27 cellular contexts compared by ENCODE assay signal in the genomic region with DNA sequence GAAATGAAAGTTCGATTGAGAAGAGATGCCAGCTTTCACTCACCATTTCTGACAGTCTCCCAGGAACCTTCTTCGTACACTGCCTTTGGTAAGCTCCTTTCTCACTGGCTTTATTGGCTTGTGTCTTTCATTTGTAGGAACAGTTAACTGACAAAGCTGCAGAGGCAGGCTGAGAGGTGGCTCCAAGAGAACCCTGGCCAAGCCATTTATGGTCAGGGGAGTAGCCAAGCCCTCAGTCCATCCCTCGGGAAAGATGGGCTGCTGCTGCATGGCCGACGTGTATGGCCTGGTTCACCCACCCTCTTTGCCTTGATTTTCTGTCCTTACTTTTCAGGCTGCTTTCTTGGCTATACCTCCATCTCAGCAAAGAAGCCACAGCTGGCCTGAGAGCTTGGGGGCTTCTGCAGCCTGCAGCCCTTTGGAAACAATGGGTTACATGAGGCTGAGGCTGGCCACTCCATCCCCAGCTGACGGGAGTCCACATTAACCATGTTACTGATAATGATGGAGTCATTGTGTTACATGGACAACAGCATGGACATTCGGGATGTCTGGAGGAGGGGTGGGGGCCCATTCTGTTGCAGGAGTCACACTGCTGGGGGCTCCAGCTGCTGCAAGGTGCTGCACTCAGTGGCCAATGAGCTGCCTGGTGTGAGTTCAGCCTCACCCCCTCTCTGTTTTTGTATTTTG. TPM values are rescaled to one million over a fixed set of nuclear protein-coding genes. Genes with fewer than 3 reads are reported as not detected.
"Had no signal": no experiment of that assay in that cellular context is flagged by ENCODE, and none has a peak within 500 bp of the region (broad histone marks: within the 10 kb centered on the region; RNA-seq: fewer than 3 reads in every experiment).

A gene with protein sequence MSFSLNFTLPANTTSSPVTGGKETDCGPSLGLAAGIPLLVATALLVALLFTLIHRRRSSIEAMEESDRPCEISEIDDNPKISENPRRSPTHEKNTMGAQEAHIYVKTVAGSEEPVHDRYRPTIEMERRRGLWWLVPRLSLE (minus strand): TSS at position 152 of the 690 bp plus-strand sequence. CDS start 106 bp downstream, at position 46.

- H3K4me3 Mint-ChIP-seq: activated CD4-positive, alpha-beta T cell treated with anti-CD3 and anti-CD28 coated beads, Interleukin-2, amount 10 ng/mL, durations not matched to agents 24 days and 14 days; activated CD8-positive, alpha-beta T cell treated with anti-CD3 and anti-CD28 coated beads for 36 hours; activated naive CD8-positive, alpha-beta T cell treated with anti-CD3 and anti-CD28 coated beads for 36 hours; activated T-helper 17 cell treated with anti-CD3 and anti-CD28 coated beads, Interleukin-2, amount 50 U/mL, for 72 hours; naive thymus-derived CD4-positive, alpha-beta T cell had no signal

- H3K4me1 Mint-ChIP-seq: activated CD4-positive, alpha-beta T cell treated with anti-CD3 and anti-CD28 coated beads, Interleukin-2, amount 10 ng/mL, durations not matched to agents 24 days and 14 days; activated naive CD8-positive, alpha-beta T cell treated with anti-CD3 and anti-CD28 coated beads for 36 hours; activated T-helper 17 cell treated with anti-CD3 and anti-CD28 coated beads, Interleukin-2, amount 50 U/mL, for 72 hours; naive thymus-derived CD4-positive, alpha-beta T cell had no signal

- H3K4me1 ChIP-seq: esophagus squamous epithelium, right atrium auricular region, transverse colon, vagina had no signal

- H3K27ac Mint-ChIP-seq: activated CD4-positive, alpha-beta T cell treated with anti-CD3 and anti-CD28 coated beads, Interleukin-2, amount 10 ng/mL, durations not matched to agents 24 days and 14 days; activated CD8-positive, alpha-beta T cell treated with anti-CD3 and anti-CD28 coated beads for 36 hours; activated naive CD8-positive, alpha-beta T cell treated with anti-CD3 and anti-CD28 coated beads for 36 hours; activated T-helper 17 cell treated with anti-CD3 and anti-CD28 coated beads, Interleukin-2, amount 50 U/mL, for 72 hours had no signal

- H3K9me3 ChIP-seq: esophagus squamous epithelium, neutrophil, right atrium auricular region, transverse colon, vagina had no signal

- ATAC-seq: activated CD8-positive, alpha-beta T cell treated with anti-CD3 and anti-CD28 coated beads for 36 hours; activated T-helper 17 cell treated with anti-CD3 and anti-CD28 coated beads, Interleukin-2, amount 50 U/mL, for 72 hours; naive thymus-derived CD4-positive, alpha-beta T cell had no signal

- H3K27ac ChIP-seq: brain microvascular endothelial cell, esophagus squamous epithelium, neutrophil, right atrium auricular region, transverse colon, vagina had no signal

- H3K9me3 Mint-ChIP-seq: activated CD4-positive, alpha-beta T cell treated with anti-CD3 and anti-CD28 coated beads, Interleukin-2, amount 10 ng/mL, durations not matched to agents 24 days and 14 days; activated CD8-positive, alpha-beta T cell treated with anti-CD3 and anti-CD28 coated beads for 36 hours; activated naive CD8-positive, alpha-beta T cell treated with anti-CD3 and anti-CD28 coated beads for 36 hours; activated T-helper 17 cell treated with anti-CD3 and anti-CD28 coated beads, Interleukin-2, amount 50 U/mL, for 72 hours; naive thymus-derived CD4-positive, alpha-beta T cell had no signal

- H3K36me3 ChIP-seq: brain microvascular endothelial cell, esophagus squamous epithelium, neutrophil, right atrium auricular region, transverse colon, vagina had no signal

- H3K4me3 ChIP-seq: esophagus squamous epithelium, right atrium auricular region, transverse colon, vagina had no signal

- H3K27me3 ChIP-seq: brain microvascular endothelial cell, right atrium auricular region, vagina had no signal

- H3K36me3 Mint-ChIP-seq: activated naive CD8-positive, alpha-beta T cell treated with anti-CD3 and anti-CD28 coated beads for 36 hours; naive thymus-derived CD4-positive, alpha-beta T cell had no signal

- DNase-seq: activated CD4-positive, alpha-beta T cell treated with anti-CD3 and anti-CD28 coated beads, Interleukin-2, amount 10 ng/mL, durations not matched to agents 24 days and 14 days; activated CD4-positive, CD25-positive, alpha-beta regulatory T cell; activated CD8-positive, alpha-beta T cell treated with anti-CD3 and anti-CD28 coated beads for 36 hours; activated naive CD4-positive, alpha-beta T cell; activated naive CD8-positive, alpha-beta T cell treated with anti-CD3 and anti-CD28 coated beads for 36 hours; activated T-cell treated with anti-CD3 and anti-CD28 coated beads, Interleukin-2, amount 50 U/mL, for 1 hour; amniotic stem cell; brain microvascular endothelial cell; effector memory CD4-positive, alpha-beta T cell; esophagus squamous epithelium; islet precursor cell; mammary epithelial cell; naive thymus-derived CD4-positive, alpha-beta T cell; stimulated activated CD4-positive, alpha-beta T cell treated with anti-CD3 and anti-CD28 coated beads, Interleukin-12 subunit alpha, Interleukin-12 subunit beta, amount 100 ng/mL, for 4 hours; stimulated activated CD4-positive, alpha-beta T cell treated with anti-CD3 and anti-CD28 coated beads, Interleukin-1b, Interleukin-23, amount 100 ng/mL, for 48 hours; stimulated activated CD8-positive, alpha-beta memory T cell treated with anti-CD3 and anti-CD28 coated beads, Interleukin-4, amount 100 ng/mL, for 48 hours; stimulated activated naive CD4-positive, alpha-beta T cell; T-helper 1 cell; T1000; transverse colon had no signal

RNA-seq across cellular contexts. Expression of the gene that starts here (rescaled TPM):
- total RNA-seq: activated CD4-positive, alpha-beta T cell treated with anti-CD3 and anti-CD28 coated beads, Interleukin-2, amount 10 ng/mL, durations not matched to agents 24 days and 14 days; activated CD8-positive, alpha-beta T cell treated with anti-CD3 and anti-CD28 coated beads for 36 hours; activated naive CD8-positive, alpha-beta T cell treated with anti-CD3 and anti-CD28 coated beads for 36 hours; activated T-helper 17 cell treated with anti-CD3 and anti-CD28 coated beads, Interleukin-2, amount 50 U/mL, for 72 hours; esophagus squamous epithelium; glomerular endothelial cell; mammary epithelial cell; mucosa of gallbladder; naive thymus-derived CD4-positive, alpha-beta T cell; progenitor cell of endocrine pancreas; right atrium auricular region; transverse colon; vagina had no signal
